1 cellular context compared by ENCODE assay signal in genomic region chr5:139397921-139398320, GRCh38.
TF ChIP-seq lines count a peak whose summit lies in the region.

No MANE protein-coding gene starts in this region.

TF ChIP-seq in IMR-90, 13 proteins besides CTCF, POLR2A, EP300 and RAD21:
- TF ChIP-seq MXI1 (IDR thresholded peaks at IDR 0.05; ENCODE audit: borderline replicate concordance, low read depth, low read length) = no peak
